In genomic region chr14:71114580-71114979, GRCh38 we compare ENCODE assay signal across 15 cellular contexts.
"Had no signal": no experiment of that assay in that cellular context is flagged by ENCODE, and none has a peak within 500 bp of the region (broad histone marks: within the 10 kb centered on the region; RNA-seq: fewer than 3 reads in every experiment).

No MANE protein-coding gene starts in this region.

- H3K9me3 Mint-ChIP-seq: naive thymus-derived CD8-positive, alpha-beta T cell; stimulated activated effector memory CD8-positive, alpha-beta T cell treated with anti-CD3 and anti-CD28 coated beads, Interleukin-12 subunit alpha, Interleukin-12 subunit beta, amount 100 ng/mL, for 72 hours; stimulated activated naive CD8-positive, alpha-beta T cell treated with anti-CD3 and anti-CD28 coated beads, Interleukin-15, Interleukin-2, amounts not matched to agents 100 ng/mL and 50 ng/mL, for 24 hours had no signal

- H3K27ac ChIP-seq: coronary artery, neutrophil, tibial artery, upper lobe of right lung had no signal

- H3K4me1 ChIP-seq: upper lobe of right lung had no signal

- H3K4me3 ChIP-seq: coronary artery, tibial artery, upper lobe of right lung had no signal

- H3K4me3 Mint-ChIP-seq: naive thymus-derived CD8-positive, alpha-beta T cell; stimulated activated effector memory CD8-positive, alpha-beta T cell treated with anti-CD3 and anti-CD28 coated beads, Interleukin-12 subunit alpha, Interleukin-12 subunit beta, amount 100 ng/mL, for 72 hours; stimulated activated naive CD8-positive, alpha-beta T cell treated with anti-CD3 and anti-CD28 coated beads, Interleukin-15, Interleukin-2, amounts not matched to agents 100 ng/mL and 50 ng/mL, for 24 hours had no signal

- H3K27me3 Mint-ChIP-seq: naive thymus-derived CD8-positive, alpha-beta T cell; stimulated activated naive CD8-positive, alpha-beta T cell treated with anti-CD3 and anti-CD28 coated beads, Interleukin-15, Interleukin-2, amounts not matched to agents 100 ng/mL and 50 ng/mL, for 24 hours had no signal

- H3K9me3 ChIP-seq: neutrophil, tibial artery, upper lobe of right lung had no signal

- ATAC-seq: left lobe of liver; naive thymus-derived CD8-positive, alpha-beta T cell; right cardiac atrium; stimulated activated effector memory CD8-positive, alpha-beta T cell treated with anti-CD3 and anti-CD28 coated beads, Interleukin-12 subunit alpha, Interleukin-12 subunit beta, amount 100 ng/mL, for 72 hours; upper lobe of right lung had no signal

- DNase-seq: effector CD4-positive, alpha-beta T cell; foreskin melanocyte; head of caudate nucleus; hippocampal formation; naive thymus-derived CD8-positive, alpha-beta T cell; right cardiac atrium; stimulated activated CD4-positive, alpha-beta T cell treated with anti-CD3 and anti-CD28 coated beads, Interleukin-4, amount 100 ng/mL, for 1 hour; stimulated activated CD8-positive, alpha-beta memory T cell treated with anti-CD3 and anti-CD28 coated beads, Interleukin-4, amount 100 ng/mL, for 48 hours; tibial artery; upper lobe of right lung had no signal

- H3K27ac Mint-ChIP-seq: stimulated activated effector memory CD8-positive, alpha-beta T cell treated with anti-CD3 and anti-CD28 coated beads, Interleukin-12 subunit alpha, Interleukin-12 subunit beta, amount 100 ng/mL, for 72 hours; stimulated activated naive CD8-positive, alpha-beta T cell treated with anti-CD3 and anti-CD28 coated beads, Interleukin-15, Interleukin-2, amounts not matched to agents 100 ng/mL and 50 ng/mL, for 24 hours had no signal
